Comparison of ENCODE assay signal across 22 cellular contexts in the genomic region with DNA sequence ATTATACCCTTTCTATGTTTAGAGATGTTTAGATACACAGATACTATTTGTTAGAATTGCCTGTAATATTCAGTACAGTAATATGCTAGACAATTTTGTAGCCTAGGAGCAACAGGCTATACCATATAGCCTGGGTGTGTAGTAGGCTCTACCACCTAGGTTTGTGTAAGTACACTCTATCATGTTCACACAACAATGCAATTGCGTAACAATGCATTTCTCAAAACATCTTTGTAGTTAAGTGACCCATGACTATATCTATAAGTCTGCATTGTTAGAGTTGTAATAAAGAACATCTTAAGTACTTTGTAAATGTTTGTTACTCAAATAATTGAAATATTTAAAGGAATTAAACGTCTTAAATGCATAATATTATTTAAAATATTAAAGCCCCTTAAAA.
DNase-seq lines count a peak whose midpoint lies in the region; ATAC-seq, FAIRE-seq and TF ChIP-seq lines count a peak whose summit lies in the region.
"Had no signal": no experiment of that assay in that cellular context is flagged by ENCODE, and none has a peak within 500 bp of the region (broad histone marks: within the 10 kb centered on the region; RNA-seq: fewer than 3 reads in every experiment).

No MANE protein-coding gene starts in this region.

- H3K9me3 ChIP-seq in mammary epithelial cell (replicated peaks; ENCODE audit: insufficient read depth, low read length) (no peaks in the 10 kb centered on the region), sigmoid colon (no peaks in the 10 kb centered on the region)
- H3K9me3 ChIP-seq: A549, Caco-2 had no signal

- intact Hi-C loops in MCF 10A (cut with micrococcal nuclease) (no loop called here), mammary epithelial cell (cut with micrococcal nuclease) (no loop called here), sigmoid colon (cut with DNase I) (no loop called here)

- H3K27ac ChIP-seq in mammary epithelial cell (ENCODE audit: insufficient read depth, low read depth, low read length) (no peak overlapping the region), sigmoid colon (no peak overlapping the region)
- H3K27ac ChIP-seq: 22Rv1, A549, C4-2B, GM23248, HL-60 had no signal

- in situ Hi-C loops in mammary epithelial cell (cut with MboI; ENCODE audit: low sequenced_read_pairs in 2 of 2): no loop called here

- H3K4me3 Mint-ChIP-seq in MCF 10A (ENCODE audit: unreplicated experiment): no peak overlapping the region
- H3K4me3 Mint-ChIP-seq: CD4-positive, alpha-beta T cell had no signal

- TF ChIP-seq RAD21 in Ishikawa (IDR thresholded peaks at IDR 0.05; ENCODE audit: low read depth): no peak

- no peak overlapping the region for H3K27ac Mint-ChIP-seq in MCF 10A (ENCODE audit: low read depth, unreplicated experiment)
- H3K27ac Mint-ChIP-seq: CD4-positive, alpha-beta T cell had no signal

- TF ChIP-seq POLR2A in sigmoid colon (IDR thresholded peaks at IDR 0.05): no peak

- ATAC-seq in HG02798 (IDR thresholded peaks at IDR 0.05; ENCODE audit: poor library complexity, unreplicated experiment): no peak
- ATAC-seq: A549, GM12878 had no signal

- H3K4me1 Mint-ChIP-seq in MCF 10A (ENCODE audit: insufficient read depth, unreplicated experiment): no peaks in the 10 kb centered on the region

- no peaks in the 10 kb centered on the region for H3K9me3 Mint-ChIP-seq in MCF 10A (ENCODE audit: unreplicated experiment)
- H3K9me3 Mint-ChIP-seq: CD4-positive, alpha-beta T cell had no signal

- no TSS peak for BruUV-seq in MCF 10A (replicated peaks; lab: Mats Ljungman, UMichigan)
- no TSS peak for BruUV-seq in mammary epithelial cell (replicated peaks; lab: Mats Ljungman, UMichigan)

- dilution Hi-C loops in mammary epithelial cell (cut with HindIII; ENCODE audit: low sequenced_read_pairs): no loop called here

- 66% methylated on average over 2 of the region's 2 CpGs for WGBS in mammary epithelial cell (ENCODE audit: low coverage, missing lambda C conversion rate)
- WGBS in sigmoid colon, 2 donors: 80 to 85% methylated on average over 2 of the region's 2 CpGs

- no peaks in the 10 kb centered on the region for H3K79me2 ChIP-seq in mammary epithelial cell (ENCODE audit: insufficient read depth, low read length)

- POLR2A ChIA-PET in MCF 10A (lab: Yijun Ruan, JAX): no interaction called here

- peak; percentile 18 for DNase-seq in MCF 10A (ENCODE audit: unreplicated experiment)
- DNase-seq in mammary epithelial cell: no peak
- DNase-seq in epithelial cell of esophagus (ENCODE audit: low read depth): peak; percentile 35
- DNase-seq in sigmoid colon: no peak
- no peak for DNase-seq in NCI-H2081 (lab: John Stamatoyannopoulos, UW)
- DNase-seq: AML-193; Caco-2; CD4-positive, alpha-beta T cell; DMS79 treated with DMSO at 0.1 percent for 48 hours; GM23248; HCEC 1CT had no signal

- peak; percentile 5 for FAIRE-seq in islet of Langerhans (lab: Jason Lieb, UNC)
- FAIRE-seq: A549, D721Med, GM12878, GM19239, H54 had no signal

- no peaks in the 10 kb centered on the region for H3K27me3 ChIP-seq in mammary epithelial cell (ENCODE audit: insufficient read depth, low read length)
- H3K27me3 ChIP-seq in sigmoid colon: no peaks in the 10 kb centered on the region

- H3K27me3 Mint-ChIP-seq in MCF 10A (ENCODE audit: insufficient read depth, unreplicated experiment): no peaks in the 10 kb centered on the region

- TF ChIP-seq EP300 in Ishikawa (IDR thresholded peaks at IDR 0.05; ENCODE audit: borderline replicate concordance): no peak
- no peak for TF ChIP-seq EP300 in sigmoid colon (IDR thresholded peaks at IDR 0.05)

- H3K36me3 ChIP-seq in mammary epithelial cell (ENCODE audit: insufficient read depth, low read length) (no peaks in the 10 kb centered on the region), sigmoid colon (no peaks in the 10 kb centered on the region)

- CTCF ChIA-PET in MCF 10A (lab: Yijun Ruan, JAX): no interaction called here
- CTCF ChIA-PET in mammary epithelial cell (lab: Charles Lee; ENCODE audit: low non-redundant PET): no interaction called here

- no peak overlapping the region for H2AFZ ChIP-seq in mammary epithelial cell (ENCODE audit: low read depth, low read length)
- H2AFZ ChIP-seq: GM23248 had no signal

- H4K20me1 ChIP-seq in mammary epithelial cell (ENCODE audit: insufficient read depth, low read length): no peaks in the 10 kb centered on the region

- no peak overlapping the region for H3K9ac ChIP-seq in mammary epithelial cell (ENCODE audit: insufficient read depth, low read length)
- H3K9ac ChIP-seq: GM23248 had no signal

- H3K4me3 ChIP-seq in mammary epithelial cell (replicated peaks in 1 of 3; ENCODE audit: insufficient read depth in 1 of 3, low read depth in 2 of 3, low read length in 3 of 3) (no peak overlapping the region), epithelial cell of esophagus (ENCODE audit: low read length) (no peak overlapping the region), sigmoid colon (no peak overlapping the region)
- H3K4me3 ChIP-seq: A549, GM12878, GM23248 had no signal

- H3K4me1 ChIP-seq in mammary epithelial cell (ENCODE audit: insufficient read depth, low read length): no peaks in the 10 kb centered on the region
- no peaks in the 10 kb centered on the region for H3K4me1 ChIP-seq in sigmoid colon
- H3K4me1 ChIP-seq: A549, Caco-2 had no signal

- no peak overlapping the region for H3K4me2 ChIP-seq in mammary epithelial cell (ENCODE audit: insufficient read depth, low read depth, low read length)
- H3K4me2 ChIP-seq: A549 had no signal

- H3K36me3 Mint-ChIP-seq in MCF 10A (ENCODE audit: insufficient read depth, unreplicated experiment): no peaks in the 10 kb centered on the region

- TF ChIP-seq CTCF in MCF 10A (IDR thresholded peaks at IDR 0.05; ENCODE audit: unreplicated experiment) (no peak), mammary epithelial cell (conservative IDR thresholded peaks at IDR 0.05 in 1 of 2, IDR thresholded peaks at IDR 0.05 in 1 of 2; ENCODE audit: extremely low read depth in 1 of 2, insufficient read depth in 1 of 2, low read depth in 1 of 2, low read length in 2 of 2) (no peak), epithelial cell of esophagus (IDR thresholded peaks at IDR 0.05; ENCODE audit: insufficient read depth, low read depth, low read length, missing control alignments) (no peak), sigmoid colon (IDR thresholded peaks at IDR 0.05) (no peak)

TF ChIP-seq in Ishikawa, 13 proteins besides CTCF, POLR2A, EP300 and RAD21:
- TF ChIP-seq CEBPB (IDR thresholded peaks at IDR 0.05) (peak; percentile 62; the same call in 1 of the 2 replicates), YY1 (IDR thresholded peaks at IDR 0.05; ENCODE audit: low read depth) (no peak), NFIC (IDR thresholded peaks at IDR 0.05) (no peak), TCF12 (IDR thresholded peaks at IDR 0.05; ENCODE audit: low read depth) (no peak)

Comparison
In these comparisons a context has a peak if more than half of its experiments do, and no peak if none do; other contexts are left out.
1. DNase-seq: peak in MCF 10A (single experiment) and epithelial cell of esophagus (single experiment); none in mammary epithelial cell (single experiment), sigmoid colon (single experiment) and NCI-H2081 (0 of 2).